Comparison of ENCODE assay signal across 8 cellular contexts in genomic region chr16:79597775-79598174, GRCh38. TPM values are rescaled to one million over a fixed set of nuclear protein-coding genes. Genes with fewer than 3 reads are reported as not detected.
A peak's percentile ranks its signal among the peaks of the same experiment; 100 is the strongest.
DNase-seq lines count a peak whose midpoint lies in the region; ATAC-seq and TF ChIP-seq lines count a peak whose summit lies in the region.

No MANE protein-coding gene starts in this region.

- H3K36me3 ChIP-seq in CD8-positive, alpha-beta T cell (ENCODE audit: insufficient read depth, low read length) = no peaks in the 10 kb centered on the region
- H3K36me3 ChIP-seq in esophagus squamous epithelium = peaks cover 0 to 13% (median 0%) of the 10 kb centered on the region in 3 donors

- peak overlapping the region; percentile 85 for H3K4me3 Mint-ChIP-seq in CD8-positive, alpha-beta T cell
- peak overlapping the region; percentile 88 to 90 (median 89) for H3K4me3 Mint-ChIP-seq in T-cell
- peak overlapping the region; percentile 94 for H3K4me3 Mint-ChIP-seq in osteocyte (ENCODE audit: unreplicated experiment)

- DNase-seq in CD8-positive, alpha-beta T cell = no peak
- DNase-seq in T-cell (no peak), esophagus squamous epithelium (lab: John Stamatoyannopoulos, UW) (no peak), osteocyte (ENCODE audit: extremely low spot score, unreplicated experiment) (no peak), kidney tubule cell (ENCODE audit: low spot score) (no peak), GM19240 (ENCODE audit: insufficient read length, low spot score) (no peak)

- H3K27ac Mint-ChIP-seq in CD8-positive, alpha-beta T cell = no peak overlapping the region
- H3K27ac Mint-ChIP-seq in T-cell = peak overlapping the region; percentile 81 to 88
- H3K27ac Mint-ChIP-seq in osteocyte (ENCODE audit: unreplicated experiment) = peak overlapping the region; percentile 87

- peaks cover 9% of the 10 kb centered on the region for H3K27me3 ChIP-seq in CD8-positive, alpha-beta T cell (ENCODE audit: insufficient read depth, low read length)
- no peaks in the 10 kb centered on the region for H3K27me3 ChIP-seq in esophagus squamous epithelium

- peaks cover 12% of the 10 kb centered on the region for H3K4me1 ChIP-seq in CD8-positive, alpha-beta T cell (ENCODE audit: insufficient read depth, low read length)
- peaks cover 4 to 51% (median 5%) of the 10 kb centered on the region in 3 donors for H3K4me1 ChIP-seq in esophagus squamous epithelium

- no peaks in the 10 kb centered on the region for H3K9me3 Mint-ChIP-seq in CD8-positive, alpha-beta T cell
- H3K9me3 Mint-ChIP-seq in T-cell = no peaks in the 10 kb centered on the region
- H3K9me3 Mint-ChIP-seq in osteocyte (ENCODE audit: unreplicated experiment) = no peaks in the 10 kb centered on the region

- peaks cover 38% of the 10 kb centered on the region for H3K4me1 Mint-ChIP-seq in CD8-positive, alpha-beta T cell (ENCODE audit: low read depth)
- H3K4me1 Mint-ChIP-seq in T-cell (peaks cover 38 to 59% (median 53%) of the 10 kb centered on the region in 3 donors), osteocyte (ENCODE audit: unreplicated experiment) (peaks cover 43% of the 10 kb centered on the region)

- 11 to 12% methylated on average over 3 of the region's 3 CpGs for WGBS in esophagus squamous epithelium, 2 donors

- intact Hi-C loops in CD8-positive, alpha-beta T cell (cut with DNase I, micrococcal nuclease) = loop anchor here in 1 of 2 experiments (2.0 kb wide), 1 partner anchor 855 kb away; no protein-coding TSS in a partner anchor
- intact Hi-C loops in esophagus squamous epithelium (cut with DNase I) = no loop called here

- CTCF ChIA-PET in CD8-positive, alpha-beta T cell (lab: Charles Lee) = no interaction called here
- CTCF ChIA-PET in T-cell (lab: Charles Lee) = interaction anchor here in 1 of 2 donors (0.6 to 1.2 kb wide), 3 partner anchors 378 to 772 kb away, joined by 3 to 5 read pairs (median 4); no protein-coding TSS in a partner anchor

- H3K4me3 ChIP-seq in CD8-positive, alpha-beta T cell (ENCODE audit: low read depth, low read length) = no peak overlapping the region
- H3K4me3 ChIP-seq in esophagus squamous epithelium = peak overlapping the region; percentile 68 to 86 (median 81)

- no peak overlapping the region for H3K27ac ChIP-seq in CD8-positive, alpha-beta T cell (ENCODE audit: low read depth, low read length)
- peak overlapping the region in 3 of 4 donors; percentile 92 to 97 (median 93) for H3K27ac ChIP-seq in esophagus squamous epithelium

- no peak for ATAC-seq in CD8-positive, alpha-beta T cell
- ATAC-seq in T-cell (replicated peaks in 1 of 4) (no peak), HG03432 (IDR thresholded peaks at IDR 0.05; ENCODE audit: unreplicated experiment) (no peak), GM18909 (IDR thresholded peaks at IDR 0.05; ENCODE audit: poor library complexity, unreplicated experiment) (no peak)

- peaks cover 4% of the 10 kb centered on the region for H3K36me3 Mint-ChIP-seq in CD8-positive, alpha-beta T cell
- H3K36me3 Mint-ChIP-seq in T-cell (peaks cover 9% of the 10 kb centered on the region), osteocyte (ENCODE audit: unreplicated experiment) (peaks cover 44% of the 10 kb centered on the region)

- peaks cover 22% of the 10 kb centered on the region for H3K27me3 Mint-ChIP-seq in CD8-positive, alpha-beta T cell (ENCODE audit: low read depth)
- H3K27me3 Mint-ChIP-seq in T-cell = peaks cover 2 to 5% of the 10 kb centered on the region in 2 donors
- H3K27me3 Mint-ChIP-seq in osteocyte (ENCODE audit: unreplicated experiment) = no peaks in the 10 kb centered on the region

- no peak for TF ChIP-seq POLR2A in esophagus squamous epithelium (IDR thresholded peaks at IDR 0.05)

- TF ChIP-seq CTCF in CD8-positive, alpha-beta T cell (IDR thresholded peaks at IDR 0.05) = no peak
- TF ChIP-seq CTCF in esophagus squamous epithelium (IDR thresholded peaks at IDR 0.05) (no peak), osteocyte (IDR thresholded peaks at IDR 0.05) (no peak)

- H3K9me3 ChIP-seq in CD8-positive, alpha-beta T cell (ENCODE audit: low read length) = no peaks in the 10 kb centered on the region
- H3K9me3 ChIP-seq in esophagus squamous epithelium = no peaks in the 10 kb centered on the region

- POLR2A ChIA-PET in CD8-positive, alpha-beta T cell (lab: Charles Lee) = no interaction called here
- POLR2A ChIA-PET in T-cell (lab: Charles Lee) = interaction anchor here (0.6 to 0.7 kb wide), 2 partner anchors 234 to 687 kb away, joined by 3 to 7 read pairs; no protein-coding TSS in a partner anchor

RNA-seq across cellular contexts. Expression of gene MAF, which starts 2.8 kb away (rescaled TPM):
- total RNA-seq in CD8-positive, alpha-beta T cell = 10 to 100 TPM; 21.4 to 24.8 TPM
- total RNA-seq in T-cell = 10 to 100 TPM; 31.0 to 80.6 (median 51.3) TPM
- total RNA-seq in esophagus squamous epithelium = 10 to 100 TPM; 18.9 to 52.6 (median 31.1) TPM
- 63.6 and 70.3 TPM in 2 replicates for total RNA-seq in osteocyte
